8 cellular contexts compared by ENCODE assay signal in the genomic region with DNA sequence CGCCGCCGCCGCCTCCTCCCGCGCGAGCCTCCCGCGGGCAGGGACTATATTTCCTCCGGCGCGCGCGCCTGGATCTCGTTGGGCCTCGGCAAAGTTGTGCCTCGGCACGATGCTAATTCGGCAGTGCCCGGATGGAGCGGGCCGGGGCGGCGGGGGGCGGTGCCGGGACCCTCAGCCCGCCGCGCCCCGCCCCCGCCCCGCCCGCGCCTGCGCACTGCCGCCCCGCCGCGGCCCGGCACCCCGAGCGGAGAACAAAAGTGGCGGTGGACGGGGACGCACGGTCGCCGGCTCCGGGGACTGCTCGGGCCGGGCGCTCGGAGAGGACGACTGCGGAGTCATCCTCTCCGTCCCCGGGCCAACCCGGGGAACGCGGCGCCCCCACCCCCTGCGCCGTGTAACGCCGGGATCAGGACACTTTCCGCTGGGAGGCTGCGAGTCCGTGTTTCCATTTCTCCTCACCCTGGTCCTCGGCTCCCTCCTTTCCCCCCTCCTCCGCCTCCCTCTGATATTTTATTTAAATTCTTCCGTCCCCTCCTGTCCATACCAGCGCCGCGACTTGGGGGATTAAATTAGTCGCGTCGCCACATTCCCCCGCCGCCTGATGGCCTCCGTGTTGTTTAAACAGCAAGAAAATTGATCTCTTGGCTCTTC. TPM values are rescaled to one million over a fixed set of nuclear protein-coding genes. Genes with fewer than 3 reads are reported as not detected.
A peak's percentile ranks its signal among the peaks of the same experiment; 100 is the strongest.
DNase-seq lines count a peak whose midpoint lies in the region; ATAC-seq and TF ChIP-seq lines count a peak whose summit lies in the region.

A gene (minus strand): TSS at position 125 of the 651 bp plus-strand sequence. CDS start 456 bp downstream, outside the sequence.

- peak within 1 kb of the TSS in 1 of 2 experiments; percentile 83 for H3K23ac ChIP-seq in mesenchymal stem cell (ENCODE audit: low read length in 2 of 2)

- H3K27me3 ChIP-seq in BE2C (no peaks in the 10 kb centered on the region), duodenal mucosa (ENCODE audit: control insufficient read depth in 1 of 2, insufficient read depth in 2 of 2, low read length in 2 of 2) (peaks cover 39 to 40% of the 10 kb centered on the region in 2 donors), mesenchymal stem cell (ENCODE audit: control insufficient read depth in 1 of 2, insufficient read depth in 1 of 2, low read length in 2 of 2) (peaks cover 69 to 70% of the 10 kb centered on the region in 2 experiments), suprapubic skin (peaks cover 92% of the 10 kb centered on the region)

- peaks cover 43% of the 10 kb centered on the region for H3K27me3 Mint-ChIP-seq in HFFc6 (ENCODE audit: insufficient read depth)

- H4K8ac ChIP-seq in mesenchymal stem cell (ENCODE audit: low read length), result no peak within 1 kb of the TSS

- H3K27ac Mint-ChIP-seq in HFFc6, result no peak within 1 kb of the TSS

- H3K4me1 Mint-ChIP-seq in HFFc6 (ENCODE audit: low read depth), result peaks cover 17% of the 10 kb centered on the region

- H3K36me3 Mint-ChIP-seq in HFFc6 (ENCODE audit: low read depth), result no peaks in the 10 kb centered on the region; the same call in 1 of the 2 replicates

- no peak within 1 kb of the TSS for H2BK120ac ChIP-seq in mesenchymal stem cell (ENCODE audit: low read depth, low read length)

- H2BK12ac ChIP-seq in mesenchymal stem cell (ENCODE audit: low read length in 2 of 2), result no peak within 1 kb of the TSS

- no peak for TF ChIP-seq EP300 in suprapubic skin (IDR thresholded peaks at IDR 0.05)

- no peaks in the 10 kb centered on the region for H3K79me1 ChIP-seq in mesenchymal stem cell (replicated peaks; ENCODE audit: low read length, poor library complexity, severe bottlenecking)

- no peak for TF ChIP-seq CTCF in BE2C (IDR thresholded peaks at IDR 0.05; ENCODE audit: low read depth, low read length)
- TF ChIP-seq CTCF in HFFc6 (IDR thresholded peaks at IDR 0.05), result no peak
- TF ChIP-seq CTCF in suprapubic skin (IDR thresholded peaks at IDR 0.05), result no peak

- H3K4ac ChIP-seq in mesenchymal stem cell (ENCODE audit: low read depth in 1 of 2, low read length in 2 of 2), result no peak within 1 kb of the TSS

- peak within 1 kb of the TSS; percentile 86 for H3K4me2 ChIP-seq in mesenchymal stem cell (ENCODE audit: low read length, poor library complexity, severe bottlenecking)

- H3K9me3 Mint-ChIP-seq in HFFc6, result no peaks in the 10 kb centered on the region

- no peaks in the 10 kb centered on the region for H3K9me3 ChIP-seq in BE2C
- H3K9me3 ChIP-seq in SK-N-MC (ENCODE audit: low read depth, low read length), result no peaks in the 10 kb centered on the region
- no peaks in the 10 kb centered on the region for H3K9me3 ChIP-seq in duodenal mucosa (ENCODE audit: control insufficient read depth in 1 of 2, low read length in 2 of 2)
- no peaks in the 10 kb centered on the region for H3K9me3 ChIP-seq in mesenchymal stem cell (ENCODE audit: control insufficient read depth, low read length)
- no peaks in the 10 kb centered on the region for H3K9me3 ChIP-seq in suprapubic skin

- DNase-seq in BE2C (peak; percentile 94), HFFc6 (no peak), SK-N-MC (ENCODE audit: low read depth, low spot score) (no peak), mesenchymal stem cell (peak; percentile 38), suprapubic skin (ENCODE audit: low spot score in 2 of 2) (no peak)

- H2BK5ac ChIP-seq in mesenchymal stem cell (ENCODE audit: low read depth, low read length, poor library complexity, severe bottlenecking), result no peak within 1 kb of the TSS

- H3K18ac ChIP-seq in mesenchymal stem cell (ENCODE audit: low read depth in 1 of 2, low read length in 2 of 2), result no peak within 1 kb of the TSS

- H2AFZ ChIP-seq in mesenchymal stem cell (ENCODE audit: low read depth, low read length), result peak within 1 kb of the TSS; percentile 42

- H3K36me3 ChIP-seq in BE2C (peaks cover 3% of the 10 kb centered on the region; the same call in 1 of the 2 replicates), SK-N-MC (ENCODE audit: insufficient read depth, low read length) (no peaks in the 10 kb centered on the region), duodenal mucosa (ENCODE audit: control insufficient read depth in 1 of 2, insufficient read depth in 2 of 2, low read length in 2 of 2) (no peaks in the 10 kb centered on the region), mesenchymal stem cell (ENCODE audit: control insufficient read depth in 1 of 2, insufficient read depth in 2 of 2, low read depth in 1 of 2, low read length in 2 of 2) (no peaks in the 10 kb centered on the region), suprapubic skin (no peaks in the 10 kb centered on the region)

- no peak within 1 kb of the TSS for H2AK5ac ChIP-seq in mesenchymal stem cell (ENCODE audit: low read length, severe bottlenecking)

- 2% methylated on average over 63 of the region's 80 CpGs for WGBS in mesenchymal stem cell
- 1% methylated on average over 29 of the region's 80 CpGs for WGBS in suprapubic skin

- H2BK15ac ChIP-seq in mesenchymal stem cell (ENCODE audit: low read depth, poor library complexity, severe bottlenecking), result no peak within 1 kb of the TSS

- H4K91ac ChIP-seq in mesenchymal stem cell (ENCODE audit: low read length), result no peak within 1 kb of the TSS

- H3K4me3 Mint-ChIP-seq in HFFc6, result peak within 1 kb of the TSS; percentile 85

- TF ChIP-seq POLR2A in suprapubic skin (IDR thresholded peaks at IDR 0.05), result no peak

- H3K4me3 ChIP-seq in BE2C (ENCODE audit: low read depth, low read length) (peak within 1 kb of the TSS; percentile 86), SK-N-MC (peak within 1 kb of the TSS; percentile 81), duodenal mucosa (ENCODE audit: low read depth in 1 of 2, low read length in 2 of 2) (peak within 1 kb of the TSS; percentile 35 to 40), mesenchymal stem cell (ENCODE audit: insufficient read depth in 1 of 2, low read depth in 1 of 2, low read length in 2 of 2) (peak within 1 kb of the TSS; percentile 62 to 76), suprapubic skin (peak within 1 kb of the TSS; percentile 53)

- H3K9ac ChIP-seq in SK-N-MC (ENCODE audit: insufficient read length) (peak within 1 kb of the TSS; percentile 71), duodenal mucosa (ENCODE audit: low read depth in 1 of 2, low read length in 2 of 2) (no peak within 1 kb of the TSS), mesenchymal stem cell (ENCODE audit: low read length) (peak within 1 kb of the TSS; percentile 68)

- H3K27ac ChIP-seq in SK-N-MC, result no peak within 1 kb of the TSS
- H3K27ac ChIP-seq in duodenal mucosa (ENCODE audit: low read depth, low read length), result no peak within 1 kb of the TSS
- no peak within 1 kb of the TSS for H3K27ac ChIP-seq in mesenchymal stem cell (ENCODE audit: low read length, poor library complexity, severe bottlenecking)
- no peak within 1 kb of the TSS for H3K27ac ChIP-seq in suprapubic skin

- peak within 1 kb of the TSS in 1 of 2 experiments; percentile 32 for H3K14ac ChIP-seq in mesenchymal stem cell (ENCODE audit: low read length in 2 of 2)

- H3K4me1 ChIP-seq in BE2C (no peaks in the 10 kb centered on the region; the same call in 1 of the 2 replicates), duodenal mucosa (ENCODE audit: control insufficient read depth in 1 of 2, insufficient read depth in 2 of 2, low read length in 2 of 2) (no peaks in the 10 kb centered on the region), mesenchymal stem cell (ENCODE audit: control insufficient read depth, insufficient read depth, low read depth, low read length) (peaks cover 26% of the 10 kb centered on the region), suprapubic skin (peaks cover 43% of the 10 kb centered on the region)

- ATAC-seq in HG02884 (IDR thresholded peaks at IDR 0.05; ENCODE audit: unreplicated experiment) (no peak), GM19452 (IDR thresholded peaks at IDR 0.05; ENCODE audit: unreplicated experiment) (no peak)

RNA-seq across cellular contexts. Expression of the gene that starts here (rescaled TPM):
- 24.6 TPM for polyA plus RNA-seq in BE2C (2012; ENCODE audit: insufficient read depth, insufficient read length, low read depth)
- not detected for total RNA-seq in HFFc6 (2021; fragmentation: NEBNext Ultra II Directional; extraction: Animal tissue kit (Norgen Biotek cat#: 25700))
- polyA plus RNA-seq in mesenchymal stem cell (2013, experiment 1 of 2), result 0.11 TPM
- 0.05 TPM for polyA plus RNA-seq in mesenchymal stem cell (2013, experiment 2 of 2)
- total RNA-seq in suprapubic skin, result not detected

Comparison
In these comparisons a context has a peak if more than half of its experiments do, and no peak if none do; other contexts are left out.
1. DNase-seq: peak in BE2C (single experiment) and mesenchymal stem cell (single experiment); none in HFFc6 (single experiment), SK-N-MC (single experiment) and suprapubic skin (0 of 2).
2. H3K9ac ChIP-seq: peak in SK-N-MC (single experiment) and mesenchymal stem cell (single experiment); none in duodenal mucosa (0 of 2).
3. Peak in every context shown above with its lines, with median percentiles within 50 percentile points of each other: H3K4me3 ChIP-seq.